ENCODE assay signal across 8 cellular contexts in genomic region chr1:89519779-89520358, GRCh38. TPM values are rescaled to one million over a fixed set of nuclear protein-coding genes. Genes with fewer than 3 reads are reported as not detected.
DNase-seq lines count a peak whose midpoint lies in the region; ATAC-seq, FAIRE-seq and TF ChIP-seq lines count a peak whose summit lies in the region.

No MANE protein-coding gene starts in this region.

- TF ChIP-seq POLR2A in Peyer's patch (IDR thresholded peaks at IDR 0.05) (no peak), K562 (conservative IDR thresholded peaks at IDR 0.05) (no peak)

- H3K27me3 ChIP-seq in Peyer's patch: no peaks in the 10 kb centered on the region
- no peaks in the 10 kb centered on the region for H3K27me3 ChIP-seq in K562 (ENCODE audit: control insufficient read depth in 2 of 2, insufficient read depth in 2 of 2, low read length in 2 of 2)
- no peaks in the 10 kb centered on the region for H3K27me3 ChIP-seq in lung (ENCODE audit: control insufficient read depth, insufficient read depth)

- peak; percentile 55 for FAIRE-seq in K562 (lab: Jason Lieb, UNC)

- peaks cover 10% of the 10 kb centered on the region for H3K79me2 ChIP-seq in K562 (ENCODE audit: control insufficient read depth, insufficient read depth, low read length)

- DNase-seq in AG10803 (ENCODE audit: low read depth) (peak; percentile 25), GM13976 (ENCODE audit: low spot score) (peak; percentile 71), Peyer's patch (peak in 2 of 3 donors; percentile 29 to 66), K562 (ENCODE audit: extremely low read depth in 1 of 4, low spot score in 3 of 4) (peak; percentile 51 to 65 (median 57)), lung (ENCODE audit: low spot score) (no peak), occipital lobe (lab: John Stamatoyannopoulos, UW) (no peak), NCI-H1417 treated with DMSO at 0.1 percent for 48 hours (lab: John Stamatoyannopoulos, UW) (no peak)

- ATAC-seq in HG03095 (IDR thresholded peaks at IDR 0.05; ENCODE audit: unreplicated experiment) (peak; percentile 42), K562 (peak; percentile 60), lung (ENCODE audit: insufficient read depth, low FRiP score) (no peak)

- no peak overlapping the region for H3K9ac ChIP-seq in K562 (ENCODE audit: insufficient read depth in 1 of 2, low read depth in 2 of 2, low read length in 2 of 2)

- TF ChIP-seq CTCF in AG10803 (conservative IDR thresholded peaks at IDR 0.05; ENCODE audit: low read length): peak; percentile 73
- peak; percentile 47 for TF ChIP-seq CTCF in GM13976 (IDR thresholded peaks at IDR 0.05; ENCODE audit: borderline replicate concordance, control extremely low read depth, extremely low read depth, insufficient read depth, missing control alignments)
- peak; percentile 36 to 69 (median 64) for TF ChIP-seq CTCF in Peyer's patch (IDR thresholded peaks at IDR 0.05)
- peak; percentile 71 to 84 (median 73) for TF ChIP-seq CTCF in K562 (IDR thresholded peaks at IDR 0.05 in 2 of 3, conservative IDR thresholded peaks at IDR 0.05 in 1 of 3; ENCODE audit: insufficient read depth in 2 of 3, low read depth in 1 of 3, low read length in 3 of 3)
- peak; percentile 34 for TF ChIP-seq CTCF in lung (IDR thresholded peaks at IDR 0.05; ENCODE audit: control extremely low read depth, extremely low read depth)

- H3K9me3 ChIP-seq in Peyer's patch (no peaks in the 10 kb centered on the region), K562 (replicated peaks; ENCODE audit: control insufficient read depth, insufficient read depth, low read depth, low read length) (no peaks in the 10 kb centered on the region; the same call in 1 of the 2 replicates), lung (ENCODE audit: control insufficient read depth in 2 of 2, insufficient read depth in 1 of 2, low read length in 1 of 2) (no peaks in the 10 kb centered on the region)

- TF ChIP-seq RAD21 in K562 (CRISPR knock-in tag; conservative IDR thresholded peaks at IDR 0.05 in 1 of 2, IDR thresholded peaks at IDR 0.05 in 1 of 2): peak; percentile 77 to 87

- H3K4me2 ChIP-seq in K562 (ENCODE audit: insufficient read depth, low read length): no peak overlapping the region

- H3K9me1 ChIP-seq in K562 (ENCODE audit: control insufficient read depth, insufficient read depth, low read length): no peaks in the 10 kb centered on the region

- H3K4me3 ChIP-seq in AG10803 (ENCODE audit: low read length): no peak overlapping the region
- no peak overlapping the region for H3K4me3 ChIP-seq in Peyer's patch
- no peak overlapping the region for H3K4me3 ChIP-seq in K562
- H3K4me3 ChIP-seq in lung: no peak overlapping the region

- TF ChIP-seq EP300 in K562 (IDR thresholded peaks at IDR 0.05; ENCODE audit: low read length): no peak

- H2AFZ ChIP-seq in K562 (ENCODE audit: low read depth, low read length): no peak overlapping the region

- H4K20me1 ChIP-seq in K562 (replicated peaks; ENCODE audit: control insufficient read depth, insufficient read depth, low read length): no peaks in the 10 kb centered on the region

- H3K36me3 ChIP-seq in Peyer's patch: no peaks in the 10 kb centered on the region
- no peaks in the 10 kb centered on the region for H3K36me3 ChIP-seq in K562 (ENCODE audit: control insufficient read depth, insufficient read depth, low read length)
- H3K36me3 ChIP-seq in lung (ENCODE audit: control insufficient read depth in 2 of 2, insufficient read depth in 2 of 2, low read length in 2 of 2): no peaks in the 10 kb centered on the region

- in situ Hi-C loops in GM13976 (cut with MboI; ENCODE audit: low sequenced_read_pairs, unreplicated experiment) (loop anchor here (25.0 kb wide), 1 partner anchor 467 kb away; the partner anchor contains the start of gene ZNF326), K562 (cut with MboI) (loop anchor here (5.0 kb wide), 1 partner anchor 77 kb away; no protein-coding TSS in a partner anchor)

- no peak overlapping the region for H3K27ac ChIP-seq in Peyer's patch
- H3K27ac ChIP-seq in K562 (ENCODE audit: extremely low read depth, low read depth, low read length): no peak overlapping the region
- no peak overlapping the region for H3K27ac ChIP-seq in lung (ENCODE audit: low read depth in 1 of 2, low read length in 1 of 2)

- 89% methylated on average over 1 of the region's 1 CpG for WGBS in K562 (ENCODE audit: insufficient coverage, low coverage, missing lambda C conversion rate)
- 97 to 98% methylated on average over 1 of the region's 1 CpG for WGBS in lung, 2 donors

- H3K4me1 ChIP-seq in Peyer's patch (peaks cover 0 to 3% (median 0%) of the 10 kb centered on the region in 4 donors), K562 (replicated peaks in 1 of 2; ENCODE audit: control insufficient read depth in 2 of 2, insufficient read depth in 2 of 2, low read length in 2 of 2) (peaks cover 8 to 19% of the 10 kb centered on the region in 2 experiments), lung (ENCODE audit: control insufficient read depth in 2 of 2, insufficient read depth in 2 of 2, low read length in 2 of 2) (peaks cover 4 to 6% of the 10 kb centered on the region in 2 donors)

- no TSS peak for BruUV-seq in K562 (replicated peaks; lab: Mats Ljungman, UMichigan)

- POLR2A ChIA-PET in K562 (lab: Yijun Ruan, JAX): interaction anchor here (1.2 kb wide), 1 partner anchor 79 kb away, joined by 4 read pairs; no protein-coding TSS in a partner anchor

- CTCF ChIA-PET in K562 (lab: Yijun Ruan, JAX; ENCODE audit: low intra/inter-chr PET ratio): interaction anchor here (1.1 to 1.2 kb wide), 2 partner anchors 8 to 80 kb away, joined by 3 to 5 read pairs; no protein-coding TSS in a partner anchor

- intact Hi-C loops in K562 (cut with micrococcal nuclease): loop anchor here (1.0 to 10.0 kb wide), 3 partner anchors 31 to 475 kb away; partner anchors contain the start of gene ZNF326

TF ChIP-seq in K562, 482 proteins besides CTCF, POLR2A, EP300 and RAD21 (continues in another document):
- no peak for TF ChIP-seq RCOR1 (IDR thresholded peaks at IDR 0.05; ENCODE audit: borderline replicate concordance in 1 of 2, low read depth in 2 of 2, low read length in 2 of 2)
- TF ChIP-seq MNT (conservative IDR thresholded peaks at IDR 0.05): 0 out of 4 replicates have a peak, but pooled peaks have one; percentile 13 to 17
- no peak for TF ChIP-seq TEAD1 (CRISPR knock-in tag; IDR thresholded peaks at IDR 0.05)
- peak; percentile 54 for TF ChIP-seq SMC3 (conservative IDR thresholded peaks at IDR 0.05; ENCODE audit: insufficient read depth, low read depth, low read length)
- no peak for TF ChIP-seq XRCC3 (IDR thresholded peaks at IDR 0.05)

RNA-seq across cellular contexts. Expression of gene LRRC8B, which starts 4.8 kb away (rescaled TPM):
- total RNA-seq in Peyer's patch (10 to 100 TPM in 1 of 4 donors, 1 to 10 TPM in 3; 5.0 to 12.1 (median 7.9) TPM), K562 (2014; rRNA removed) (9.2 and 9.7 TPM in 2 replicates), K562 (2014; rRNA removed; fragmentation: Illumina TruSeq; extraction: Trizol) (17.1 and 21.9 TPM in 2 replicates), K562 (2015; rRNA removed; fragmentation: Illumina TruSeq; extraction: Trizol) (13.5 and 14.4 TPM in 2 replicates), K562 (2021) (20.3 and 25.7 TPM in 2 replicates), lung (10 to 100 TPM; 16.0 to 22.8 TPM), occipital lobe (32.8 TPM)
- total RNA-seq in K562 (2011; cell fraction: chromatin; rRNA removed; ENCODE audit: low replicate concordance): 81.4 and 138 TPM in 2 replicates
- total RNA-seq in K562 (2011; cell fraction: nucleolus; rRNA removed): 30.5 and 31.5 TPM in 2 replicates
- total RNA-seq in K562 (2011; cell fraction: nucleoplasm; rRNA removed): 59.8 and 105 TPM in 2 replicates
- polyA plus RNA-seq in K562 (2011; rRNA removed) (42.3 and 43.7 TPM in 2 replicates), K562 (2014; fragmentation: Illumina TruSeq; extraction: Trizol) (15.8 and 16.0 TPM in 2 replicates), K562 (2014; fragmentation: Nextera tagmentation; extraction: Ambion mirVana) (1 to 10 TPM; 4.3 to 5.7 TPM), K562 (2014; rRNA removed) (10.5 and 12.3 TPM in 2 replicates), lung (1 to 10 TPM; 4.3 to 6.0 TPM)
- 41.1 and 45.8 TPM in 2 replicates for polyA plus RNA-seq in K562 (2011; cell fraction: cytosol; rRNA removed)
- polyA plus RNA-seq in K562 (2011; cell fraction: nucleus; rRNA removed): 32.4 and 41.6 TPM in 2 replicates
- polyA plus RNA-seq in K562 (2012): 9.3 and 9.9 TPM in 2 replicates
- polyA minus RNA-seq in K562 (2011; rRNA and poly(A)+ RNA removed): 79.3 and 80.5 TPM in 2 replicates
- polyA minus RNA-seq in K562 (2011; cell fraction: cytosol; rRNA and poly(A)+ RNA removed): 32.1 and 35.7 TPM in 2 replicates
- polyA minus RNA-seq in K562 (2011; cell fraction: nucleus; rRNA and poly(A)+ RNA removed): 33.3 and 46.1 TPM in 2 replicates

Comparison
In these comparisons a context has a peak if more than half of its experiments do, and no peak if none do; other contexts are left out.
1. DNase-seq: peak in AG10803 (single experiment), GM13976 (single experiment), Peyer's patch (2 of 3) and K562 (4 of 4); none in lung (single experiment), occipital lobe (single experiment) and NCI-H1417 treated with DMSO at 0.1 percent for 48 hours (single experiment).
2. Peak in every context shown above with its lines, with median percentiles within 50 percentile points of each other: CTCF ChIP-seq.